In the genomic region with DNA sequence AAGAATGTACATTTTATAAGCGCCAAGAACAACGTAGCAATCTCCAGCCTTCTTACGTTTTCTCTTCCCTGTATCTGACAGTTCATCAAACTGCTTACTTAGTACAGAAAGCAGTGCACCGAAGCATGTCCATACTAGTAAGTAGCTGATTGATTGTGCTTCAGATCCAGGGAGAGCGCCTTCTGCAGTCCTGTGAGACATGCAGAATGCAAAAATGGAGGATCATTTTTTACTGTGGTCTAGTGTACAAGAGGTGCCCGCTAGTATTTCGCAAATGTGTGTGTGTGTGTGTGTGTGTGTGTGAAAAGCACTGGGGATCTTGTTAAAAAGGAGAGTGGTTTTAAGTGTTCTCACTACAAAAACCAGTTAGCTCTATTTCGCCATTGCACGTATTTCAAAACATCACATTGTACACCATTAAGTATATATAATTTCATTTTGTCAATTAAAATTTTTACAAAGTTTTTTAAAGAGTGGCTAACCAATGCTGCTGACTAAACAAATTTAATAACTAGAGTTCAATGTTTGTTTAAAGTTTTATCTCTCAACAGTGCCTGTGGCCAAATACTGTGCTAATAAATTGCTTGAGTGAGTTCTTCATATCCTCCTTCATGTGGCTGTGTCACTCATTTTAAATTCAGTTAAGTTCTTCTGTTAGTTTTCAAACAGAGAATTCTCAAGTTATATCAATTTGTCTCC, we compare ENCODE assay signal across 2 cellular contexts.
A peak's percentile ranks its signal among the peaks of the same experiment; 100 is the strongest.
TF ChIP-seq lines count a peak whose summit lies in the region.

No MANE protein-coding gene starts in this region.

TF ChIP-seq in A549, 52 proteins besides CTCF, POLR2A, EP300 and RAD21:
- TF ChIP-seq CEBPB (IDR thresholded peaks at IDR 0.05) (no peak), FOSL2 (IDR thresholded peaks at IDR 0.05) (no peak), FOSL2 (CRISPR knock-in tag; IDR thresholded peaks at IDR 0.05) (no peak), ZNF302 (CRISPR knock-in tag; IDR thresholded peaks at IDR 0.05) (no peak), MAFK (IDR thresholded peaks at IDR 0.05; ENCODE audit: partially characterized antibody) (peak; percentile 63), HOXB5 (CRISPR knock-in tag; IDR thresholded peaks at IDR 0.05) (no peak), JUNB (IDR thresholded peaks at IDR 0.05) (no peak), POLR2AphosphoS2 (conservative IDR thresholded peaks at IDR 0.05; ENCODE audit: low read length) (no peak)

TF ChIP-seq in H1, 55 proteins besides CTCF, POLR2A, EP300 and RAD21:
- TF ChIP-seq MAFK (IDR thresholded peaks at IDR 0.05; ENCODE audit: low read depth, low read length) (peak; percentile 7; the same call in 1 of the 2 replicates), CBX5 (IDR thresholded peaks at IDR 0.05; ENCODE audit: low read depth, low read length) (no peak)
